Comparison of ENCODE assay signal across 26 cellular contexts in genomic region chr1:205580923-205581180, GRCh38.
"Had no signal": no experiment of that assay in that cellular context is flagged by ENCODE, and none has a peak within 500 bp of the region (broad histone marks: within the 10 kb centered on the region; RNA-seq: fewer than 3 reads in every experiment).

No MANE protein-coding gene starts in this region.

- H3K79me2 ChIP-seq: hepatocyte had no signal

- H3K4me3 ChIP-seq: dorsolateral prefrontal cortex, gastrocnemius medialis, hepatocyte, lung, mucosa of descending colon, neural progenitor cell, pancreas, right lobe of liver, thyroid gland had no signal

- H3K36me3 ChIP-seq: gastrocnemius medialis, neural progenitor cell, pancreas, right lobe of liver, thyroid gland had no signal

- H3K27me3 ChIP-seq: dorsolateral prefrontal cortex, pancreas, right lobe of liver, thyroid gland had no signal

- DNase-seq: cerebellar nuclear complex; dorsolateral prefrontal cortex; effector CD4-positive, alpha-beta T cell; foreskin fibroblast; gastrocnemius medialis; naive B cell; nucleus accumbens; small intestine; stimulated activated CD4-positive, alpha-beta T cell treated with anti-CD3 and anti-CD28 coated beads, Interleukin-15, amount 100 ng/mL, for 24 hours; stimulated activated CD4-positive, alpha-beta T cell treated with anti-CD3 and anti-CD28 coated beads, Interleukin-2, amount 100 ng/mL, for 48 hours; stimulated activated naive B cell treated with anti-CD40 and anti-IgM and Interleukin-4, amounts not matched to agents 10 μg/mL and 1 μg/mL and 100 μg/mL, for 72 hours; stimulated activated naive CD8-positive, alpha-beta T cell treated with anti-CD3 and anti-CD28 coated beads, Interleukin-15, amount 100 ng/mL, for 72 hours; thyroid gland had no signal

- H3K4me1 ChIP-seq: gastrocnemius medialis had no signal

- H2AFZ ChIP-seq: hepatocyte, neural progenitor cell had no signal

- H3K9me3 Mint-ChIP-seq: memory B cell; mesothelial cell of epicardium; naive B cell; nephron; neural progenitor cell; stimulated activated naive B cell treated with anti-CD40 and anti-IgM and Interleukin-4, amounts not matched to agents 10 μg/mL and 1 μg/mL and 100 μg/mL, for 72 hours; stimulated activated naive CD8-positive, alpha-beta T cell treated with anti-CD3 and anti-CD28 coated beads, Interleukin-15, amount 100 ng/mL, for 72 hours; type B pancreatic cell had no signal

- ATAC-seq: esophagus mucosa; gastrocnemius medialis; left lobe of liver; mucosa of descending colon; pancreas; right lobe of liver; stimulated activated naive B cell treated with anti-CD40 and anti-IgM and Interleukin-4, amounts not matched to agents 10 μg/mL and 1 μg/mL and 100 μg/mL, for 72 hours; stimulated activated naive CD8-positive, alpha-beta T cell treated with anti-CD3 and anti-CD28 coated beads, Interleukin-15, amount 100 ng/mL, for 72 hours had no signal

- H3K4me2 ChIP-seq: hepatocyte, neural progenitor cell had no signal

- H3K9me3 ChIP-seq: gastrocnemius medialis, mucosa of descending colon, pancreas, right lobe of liver, thyroid gland had no signal

- H3K4me3 Mint-ChIP-seq: memory B cell; mesothelial cell of epicardium; nephron; neural progenitor cell; stimulated activated naive B cell treated with anti-CD40 and anti-IgM and Interleukin-4, amounts not matched to agents 10 μg/mL and 1 μg/mL and 100 μg/mL, for 72 hours; stimulated activated naive CD8-positive, alpha-beta T cell treated with anti-CD3 and anti-CD28 coated beads, Interleukin-15, amount 100 ng/mL, for 72 hours; type B pancreatic cell had no signal

- H3K27ac Mint-ChIP-seq: memory B cell, mesothelial cell of epicardium, nephron, neural progenitor cell, type B pancreatic cell had no signal

- H3K9ac ChIP-seq: neural progenitor cell had no signal

- H3K27ac ChIP-seq: epithelial cell of prostate, gastrocnemius medialis, hepatocyte, neural progenitor cell, pancreas, right lobe of liver, thyroid gland had no signal

- H3K36me3 Mint-ChIP-seq: memory B cell; mesothelial cell of epicardium; naive B cell; neural progenitor cell; stimulated activated naive B cell treated with anti-CD40 and anti-IgM and Interleukin-4, amounts not matched to agents 10 μg/mL and 1 μg/mL and 100 μg/mL, for 72 hours; type B pancreatic cell had no signal
